ENCODE assay signal across 13 cellular contexts in the genomic region with DNA sequence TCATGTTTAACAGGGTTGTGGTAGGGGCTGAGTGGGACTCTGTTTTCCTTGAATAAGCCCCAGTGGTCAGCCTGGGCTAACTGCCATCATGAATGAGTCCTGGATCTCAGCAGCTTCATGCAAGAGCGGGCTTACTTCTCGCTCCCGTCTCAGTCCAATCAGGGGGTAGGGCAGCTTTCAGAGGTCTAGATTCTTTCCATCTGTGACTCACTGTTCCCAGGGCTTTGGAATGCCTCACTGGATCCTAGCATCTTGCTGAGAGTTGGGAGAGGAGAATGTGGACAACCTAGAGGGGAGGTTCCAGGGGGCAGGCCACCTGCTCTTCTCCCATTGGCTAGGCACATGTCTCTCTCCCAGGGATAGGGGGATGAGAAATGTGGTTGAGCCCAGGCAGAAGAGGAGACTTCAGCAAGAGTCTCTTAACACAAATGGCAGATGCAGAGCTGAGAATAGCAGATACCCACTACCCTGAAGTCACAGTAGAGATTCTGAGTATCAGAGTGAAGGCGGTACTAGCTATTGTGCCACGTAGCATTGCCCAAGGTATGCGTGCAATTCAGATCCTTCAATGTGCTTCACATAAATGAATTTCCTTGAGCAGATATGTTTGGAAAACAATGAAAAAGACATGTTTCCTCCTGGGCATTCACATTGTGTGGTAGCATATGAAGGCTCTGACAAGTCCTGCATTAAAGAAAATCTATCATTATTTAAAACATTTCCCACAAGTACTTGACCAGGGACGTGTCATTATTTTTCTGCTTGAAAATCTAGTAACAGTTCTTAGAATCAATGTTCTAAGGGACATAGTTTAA.
DNase-seq lines count a peak whose midpoint lies in the region; ATAC-seq and TF ChIP-seq lines count a peak whose summit lies in the region.
"Had no signal": no experiment of that assay in that cellular context is flagged by ENCODE, and none has a peak within 500 bp of the region (broad histone marks: within the 10 kb centered on the region; RNA-seq: fewer than 3 reads in every experiment).

No MANE protein-coding gene starts in this region.

- H3K27ac ChIP-seq in neutrophil: peak overlapping the region; percentile 87
- H3K27ac ChIP-seq: suprapubic skin had no signal

- ATAC-seq in stimulated activated naive CD8-positive, alpha-beta T cell treated with anti-CD3 and anti-CD28 coated beads, Interleukin-15, Interleukin-2, amounts not matched to agents 100 U/mL and 50 U/mL, for 24 hours: no peak
- no peak for ATAC-seq in esophagus mucosa

- H3K4me1 ChIP-seq in neutrophil (ENCODE audit: control insufficient read depth in 1 of 2, insufficient read depth in 1 of 2, low read depth in 1 of 2, low read length in 1 of 2): peaks cover 31 to 37% of the 10 kb centered on the region in 2 experiments

- H3K27me3 ChIP-seq in neutrophil: no peaks in the 10 kb centered on the region

- no peaks in the 10 kb centered on the region for H3K9me3 ChIP-seq in neutrophil
- H3K9me3 ChIP-seq: suprapubic skin had no signal

- in situ Hi-C loops in Caki2 (cut with HindIII; ENCODE audit: low pct_unique_long_range_greater_than_20kb, low sequenced_read_pairs): no loop called here

- TF ChIP-seq CTCF in epithelial cell of proximal tubule (conservative IDR thresholded peaks at IDR 0.05; ENCODE audit: low read depth, low read length) (no peak), neutrophil (IDR thresholded peaks at IDR 0.05) (no peak)

- H3K4me3 ChIP-seq in epithelial cell of proximal tubule (ENCODE audit: low read depth, low read length) (no peak overlapping the region), neutrophil (ENCODE audit: low read depth in 1 of 2, low read length in 1 of 2) (peak overlapping the region in 1 of 2 experiments; percentile 22)
- H3K4me3 ChIP-seq: suprapubic skin had no signal

- DNase-seq in Caki2 (ENCODE audit: low read depth) (peak; percentile 82), MV-4-11 (lab: John Stamatoyannopoulos, UW) (peak; percentile 32), epithelial cell of proximal tubule (ENCODE audit: low read depth) (peak; percentile 94), NCI-H748 (lab: John Stamatoyannopoulos, UW; ENCODE audit: unreplicated experiment) (no peak), DMS153 (lab: John Stamatoyannopoulos, UW) (no peak)
- DNase-seq in stimulated activated naive CD8-positive, alpha-beta T cell treated with anti-CD3 and anti-CD28 coated beads, Interleukin-15, Interleukin-2, amounts not matched to agents 100 U/mL and 50 U/mL, for 24 hours: no peak
- DNase-seq: activated T-cell treated with anti-CD3 and anti-CD28 coated beads for 4 hours; CD8-positive, alpha-beta memory T cell; erythroblast; NCI-H2227 treated with DMSO at 0.1 percent for 48 hours had no signal

- no peaks in the 10 kb centered on the region for H3K36me3 ChIP-seq in neutrophil
- H3K36me3 ChIP-seq: suprapubic skin had no signal

Comparison
In these comparisons a context has a peak if more than half of its experiments do, and no peak if none do; other contexts are left out.
1. DNase-seq: peak in Caki2 (single experiment), MV-4-11 (single experiment) and epithelial cell of proximal tubule (single experiment); none in stimulated activated naive CD8-positive, alpha-beta T cell treated with anti-CD3 and anti-CD28 coated beads, Interleukin-15, Interleukin-2, amounts not matched to agents 100 U/mL and 50 U/mL, for 24 hours (single experiment), NCI-H748 (single experiment) and DMS153 (single experiment).